Comparison of ENCODE assay signal across 1 cellular context in the genomic region with DNA sequence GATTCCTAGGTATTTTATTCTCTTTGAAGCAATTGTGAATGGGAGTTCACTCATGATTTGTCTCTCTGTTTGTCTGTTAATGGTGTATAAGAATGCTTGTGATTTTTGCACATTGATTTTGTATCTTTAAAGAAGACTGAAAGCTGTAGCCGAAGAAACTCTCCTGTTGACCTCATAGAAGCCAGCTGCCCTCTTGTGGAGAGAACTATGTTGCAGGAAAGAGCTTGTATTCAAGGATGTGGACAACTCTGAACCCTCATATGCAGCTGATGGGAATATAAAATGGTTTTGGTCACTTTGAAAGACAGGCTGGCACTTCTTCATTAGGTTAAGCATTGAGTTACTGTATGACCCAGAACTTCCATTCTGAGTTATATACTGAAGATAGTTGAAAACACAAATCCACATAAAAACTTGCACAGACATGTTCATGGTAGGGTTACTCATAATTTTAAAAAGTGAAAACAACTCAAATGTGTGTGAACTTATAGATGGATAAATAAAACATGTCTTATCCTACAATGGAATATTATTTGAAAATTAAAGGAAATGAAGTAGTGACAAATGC.
TF ChIP-seq lines count a peak whose summit lies in the region.

No MANE protein-coding gene starts in this region.

TF ChIP-seq in GM23338, 12 proteins besides CTCF, POLR2A, EP300 and RAD21 (continued from another document):
- TF ChIP-seq, protein P1, sequence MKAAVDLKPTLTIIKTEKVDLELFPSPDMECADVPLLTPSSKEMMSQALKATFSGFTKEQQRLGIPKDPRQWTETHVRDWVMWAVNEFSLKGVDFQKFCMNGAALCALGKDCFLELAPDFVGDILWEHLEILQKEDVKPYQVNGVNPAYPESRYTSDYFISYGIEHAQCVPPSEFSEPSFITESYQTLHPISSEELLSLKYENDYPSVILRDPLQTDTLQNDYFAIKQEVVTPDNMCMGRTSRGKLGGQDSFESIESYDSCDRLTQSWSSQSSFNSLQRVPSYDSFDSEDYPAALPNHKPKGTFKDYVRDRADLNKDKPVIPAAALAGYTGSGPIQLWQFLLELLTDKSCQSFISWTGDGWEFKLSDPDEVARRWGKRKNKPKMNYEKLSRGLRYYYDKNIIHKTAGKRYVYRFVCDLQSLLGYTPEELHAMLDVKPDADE (IDR thresholded peaks at IDR 0.05): no peak
- TF ChIP-seq ZNF114 (CRISPR knock-in tag; IDR thresholded peaks at IDR 0.05): no peak
- TF ChIP-seq NANOG (IDR thresholded peaks at IDR 0.05; ENCODE audit: borderline replicate concordance): no peak
TF ChIP-seq in GM23338: peak in this region for 0.
